In the genomic region with DNA sequence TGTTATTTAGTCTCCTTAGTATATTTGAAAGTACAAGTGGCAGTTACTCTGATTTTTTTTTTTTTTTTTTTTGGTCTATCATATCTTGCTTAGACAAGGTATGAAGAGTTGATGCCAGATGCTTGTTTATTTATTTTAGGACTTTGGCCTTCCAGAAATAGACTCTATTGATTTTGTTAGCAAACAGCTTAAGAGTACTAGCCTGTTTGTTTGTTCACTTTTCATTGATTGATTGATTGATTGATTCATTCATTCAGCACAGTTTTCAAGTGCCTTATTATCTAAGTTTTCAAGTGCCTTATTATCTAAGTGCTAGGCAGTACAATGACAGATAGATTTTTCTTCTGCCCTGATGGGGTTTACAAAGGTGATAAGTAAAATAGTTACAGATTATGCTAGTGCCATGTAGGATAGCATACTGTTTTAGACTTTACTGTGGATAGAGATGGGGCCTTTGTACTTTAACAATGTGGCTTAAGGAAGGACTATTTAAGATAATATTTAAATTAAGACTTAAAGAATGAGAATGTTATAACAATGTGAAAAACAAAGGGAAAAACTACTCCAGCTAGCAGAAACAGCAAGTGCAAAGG, we compare ENCODE assay signal across 1 cellular context.
TF ChIP-seq lines count a peak whose summit lies in the region.

No MANE protein-coding gene starts in this region.

TF ChIP-seq in HepG2, 621 proteins besides CTCF, POLR2A, EP300 and RAD21 (continued from another document):
- TF ChIP-seq ZNF432 (CRISPR knock-in tag; IDR thresholded peaks at IDR 0.05; ENCODE audit: borderline replicate concordance): no peak
- TF ChIP-seq POGZ (CRISPR knock-in tag; IDR thresholded peaks at IDR 0.05): peak; percentile 39; the same call in 1 of the 2 replicates
- no peak for TF ChIP-seq ZNF550 (CRISPR knock-in tag; IDR thresholded peaks at IDR 0.05; ENCODE audit: borderline replicate concordance)
- TF ChIP-seq, protein P1, sequence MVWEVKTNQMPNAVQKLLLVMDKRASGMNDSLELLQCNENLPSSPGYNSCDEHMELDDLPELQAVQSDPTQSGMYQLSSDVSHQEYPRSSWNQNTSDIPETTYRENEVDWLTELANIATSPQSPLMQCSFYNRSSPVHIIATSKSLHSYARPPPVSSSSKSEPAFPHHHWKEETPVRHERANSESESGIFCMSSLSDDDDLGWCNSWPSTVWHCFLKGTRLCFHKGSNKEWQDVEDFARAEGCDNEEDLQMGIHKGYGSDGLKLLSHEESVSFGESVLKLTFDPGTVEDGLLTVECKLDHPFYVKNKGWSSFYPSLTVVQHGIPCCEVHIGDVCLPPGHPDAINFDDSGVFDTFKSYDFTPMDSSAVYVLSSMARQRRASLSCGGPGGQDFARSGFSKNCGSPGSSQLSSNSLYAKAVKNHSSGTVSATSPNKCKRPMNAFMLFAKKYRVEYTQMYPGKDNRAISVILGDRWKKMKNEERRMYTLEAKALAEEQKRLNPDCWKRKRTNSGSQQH (CRISPR knock-in tag; IDR thresholded peaks at IDR 0.05; ENCODE audit: low read depth): peak; percentile 83; the same call in 1 of the 2 replicates
- peak; percentile 53; the same call in 1 of the 2 replicates for TF ChIP-seq FOXO1 (CRISPR knock-in tag; IDR thresholded peaks at IDR 0.05)
- TF ChIP-seq HNF4A (CRISPR knock-in tag; IDR thresholded peaks at IDR 0.05): peak; percentile 70
- TF ChIP-seq, protein P2, sequence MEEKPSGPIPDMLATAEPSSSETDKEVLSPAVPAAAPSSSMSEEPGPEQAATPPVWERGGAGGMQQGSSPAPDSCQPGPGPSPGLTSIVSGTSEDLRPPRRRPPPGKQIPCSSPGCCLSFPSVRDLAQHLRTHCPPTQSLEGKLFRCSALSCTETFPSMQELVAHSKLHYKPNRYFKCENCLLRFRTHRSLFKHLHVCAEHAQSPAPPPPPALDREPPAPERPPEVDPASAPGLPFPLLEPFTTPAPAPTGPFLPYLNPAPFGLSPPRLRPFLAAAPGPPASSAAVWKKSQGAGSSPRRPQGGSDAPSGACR (CRISPR knock-in tag; IDR thresholded peaks at IDR 0.05): no peak
- peak; percentile 62 for TF ChIP-seq RXRB (CRISPR knock-in tag; IDR thresholded peaks at IDR 0.05; ENCODE audit: borderline replicate concordance)
- TF ChIP-seq HOXD1 (CRISPR knock-in tag; IDR thresholded peaks at IDR 0.05): 0 out of 2 replicates have a peak, but pooled peaks have one; percentile 80
- TF ChIP-seq, protein P3, sequence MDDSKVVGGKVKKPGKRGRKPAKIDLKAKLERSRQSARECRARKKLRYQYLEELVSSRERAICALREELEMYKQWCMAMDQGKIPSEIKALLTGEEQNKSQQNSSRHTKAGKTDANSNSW (CRISPR knock-in tag; IDR thresholded peaks at IDR 0.05; ENCODE audit: borderline replicate concordance): no peak
- no peak for TF ChIP-seq NR2C2 (CRISPR knock-in tag; IDR thresholded peaks at IDR 0.05; ENCODE audit: borderline replicate concordance)
- TF ChIP-seq, protein P4, sequence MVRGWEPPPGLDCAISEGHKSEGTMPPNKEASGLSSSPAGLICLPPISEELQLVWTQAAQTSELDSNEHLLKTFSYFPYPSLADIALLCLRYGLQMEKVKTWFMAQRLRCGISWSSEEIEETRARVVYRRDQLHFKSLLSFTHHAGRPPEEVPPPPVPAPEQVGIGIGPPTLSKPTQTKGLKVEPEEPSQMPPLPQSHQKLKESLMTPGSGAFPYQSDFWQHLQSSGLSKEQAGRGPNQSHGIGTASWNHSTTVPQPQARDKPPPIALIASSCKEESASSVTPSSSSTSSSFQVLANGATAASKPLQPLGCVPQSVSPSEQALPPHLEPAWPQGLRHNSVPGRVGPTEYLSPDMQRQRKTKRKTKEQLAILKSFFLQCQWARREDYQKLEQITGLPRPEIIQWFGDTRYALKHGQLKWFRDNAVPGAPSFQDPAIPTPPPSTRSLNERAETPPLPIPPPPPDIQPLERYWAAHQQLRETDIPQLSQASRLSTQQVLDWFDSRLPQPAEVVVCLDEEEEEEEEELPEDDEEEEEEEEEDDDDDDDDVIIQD (CRISPR knock-in tag; IDR thresholded peaks at IDR 0.05; ENCODE audit: low read depth): peak; percentile 24; the same call in 1 of the 2 replicates
- TF ChIP-seq ARNT (IDR thresholded peaks at IDR 0.05): no peak
- TF ChIP-seq BCL6 (CRISPR knock-in tag; IDR thresholded peaks at IDR 0.05): peak; percentile 76
- TF ChIP-seq FOXK1 (CRISPR knock-in tag; IDR thresholded peaks at IDR 0.05; ENCODE audit: borderline replicate concordance, low read depth): peak; percentile 75; the same call in 1 of the 2 replicates
- TF ChIP-seq, protein P5, sequence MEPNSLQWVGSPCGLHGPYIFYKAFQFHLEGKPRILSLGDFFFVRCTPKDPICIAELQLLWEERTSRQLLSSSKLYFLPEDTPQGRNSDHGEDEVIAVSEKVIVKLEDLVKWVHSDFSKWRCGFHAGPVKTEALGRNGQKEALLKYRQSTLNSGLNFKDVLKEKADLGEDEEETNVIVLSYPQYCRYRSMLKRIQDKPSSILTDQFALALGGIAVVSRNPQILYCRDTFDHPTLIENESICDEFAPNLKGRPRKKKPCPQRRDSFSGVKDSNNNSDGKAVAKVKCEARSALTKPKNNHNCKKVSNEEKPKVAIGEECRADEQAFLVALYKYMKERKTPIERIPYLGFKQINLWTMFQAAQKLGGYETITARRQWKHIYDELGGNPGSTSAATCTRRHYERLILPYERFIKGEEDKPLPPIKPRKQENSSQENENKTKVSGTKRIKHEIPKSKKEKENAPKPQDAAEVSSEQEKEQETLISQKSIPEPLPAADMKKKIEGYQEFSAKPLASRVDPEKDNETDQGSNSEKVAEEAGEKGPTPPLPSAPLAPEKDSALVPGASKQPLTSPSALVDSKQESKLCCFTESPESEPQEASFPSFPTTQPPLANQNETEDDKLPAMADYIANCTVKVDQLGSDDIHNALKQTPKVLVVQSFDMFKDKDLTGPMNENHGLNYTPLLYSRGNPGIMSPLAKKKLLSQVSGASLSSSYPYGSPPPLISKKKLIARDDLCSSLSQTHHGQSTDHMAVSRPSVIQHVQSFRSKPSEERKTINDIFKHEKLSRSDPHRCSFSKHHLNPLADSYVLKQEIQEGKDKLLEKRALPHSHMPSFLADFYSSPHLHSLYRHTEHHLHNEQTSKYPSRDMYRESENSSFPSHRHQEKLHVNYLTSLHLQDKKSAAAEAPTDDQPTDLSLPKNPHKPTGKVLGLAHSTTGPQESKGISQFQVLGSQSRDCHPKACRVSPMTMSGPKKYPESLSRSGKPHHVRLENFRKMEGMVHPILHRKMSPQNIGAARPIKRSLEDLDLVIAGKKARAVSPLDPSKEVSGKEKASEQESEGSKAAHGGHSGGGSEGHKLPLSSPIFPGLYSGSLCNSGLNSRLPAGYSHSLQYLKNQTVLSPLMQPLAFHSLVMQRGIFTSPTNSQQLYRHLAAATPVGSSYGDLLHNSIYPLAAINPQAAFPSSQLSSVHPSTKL (CRISPR knock-in tag; IDR thresholded peaks at IDR 0.05): peak; percentile 84
- no peak for TF ChIP-seq TBP (CRISPR knock-in tag; IDR thresholded peaks at IDR 0.05)
- TF ChIP-seq, protein P6, sequence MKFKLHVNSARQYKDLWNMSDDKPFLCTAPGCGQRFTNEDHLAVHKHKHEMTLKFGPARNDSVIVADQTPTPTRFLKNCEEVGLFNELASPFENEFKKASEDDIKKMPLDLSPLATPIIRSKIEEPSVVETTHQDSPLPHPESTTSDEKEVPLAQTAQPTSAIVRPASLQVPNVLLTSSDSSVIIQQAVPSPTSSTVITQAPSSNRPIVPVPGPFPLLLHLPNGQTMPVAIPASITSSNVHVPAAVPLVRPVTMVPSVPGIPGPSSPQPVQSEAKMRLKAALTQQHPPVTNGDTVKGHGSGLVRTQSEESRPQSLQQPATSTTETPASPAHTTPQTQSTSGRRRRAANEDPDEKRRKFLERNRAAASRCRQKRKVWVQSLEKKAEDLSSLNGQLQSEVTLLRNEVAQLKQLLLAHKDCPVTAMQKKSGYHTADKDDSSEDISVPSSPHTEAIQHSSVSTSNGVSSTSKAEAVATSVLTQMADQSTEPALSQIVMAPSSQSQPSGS (CRISPR knock-in tag; IDR thresholded peaks at IDR 0.05): no peak
- TF ChIP-seq SKI (IDR thresholded peaks at IDR 0.05; ENCODE audit: partially characterized antibody): peak; percentile 40
- no peak for TF ChIP-seq CENPX (CRISPR knock-in tag; IDR thresholded peaks at IDR 0.05)
- no peak for TF ChIP-seq SOX13 (IDR thresholded peaks at IDR 0.05)
- peak in 1 of 2 experiments; percentile 78; a peak in 2 of 4 replicates for TF ChIP-seq SOX13 (CRISPR knock-in tag; conservative IDR thresholded peaks at IDR 0.05 in 1 of 2, IDR thresholded peaks at IDR 0.05 in 1 of 2)
- TF ChIP-seq, protein P7, sequence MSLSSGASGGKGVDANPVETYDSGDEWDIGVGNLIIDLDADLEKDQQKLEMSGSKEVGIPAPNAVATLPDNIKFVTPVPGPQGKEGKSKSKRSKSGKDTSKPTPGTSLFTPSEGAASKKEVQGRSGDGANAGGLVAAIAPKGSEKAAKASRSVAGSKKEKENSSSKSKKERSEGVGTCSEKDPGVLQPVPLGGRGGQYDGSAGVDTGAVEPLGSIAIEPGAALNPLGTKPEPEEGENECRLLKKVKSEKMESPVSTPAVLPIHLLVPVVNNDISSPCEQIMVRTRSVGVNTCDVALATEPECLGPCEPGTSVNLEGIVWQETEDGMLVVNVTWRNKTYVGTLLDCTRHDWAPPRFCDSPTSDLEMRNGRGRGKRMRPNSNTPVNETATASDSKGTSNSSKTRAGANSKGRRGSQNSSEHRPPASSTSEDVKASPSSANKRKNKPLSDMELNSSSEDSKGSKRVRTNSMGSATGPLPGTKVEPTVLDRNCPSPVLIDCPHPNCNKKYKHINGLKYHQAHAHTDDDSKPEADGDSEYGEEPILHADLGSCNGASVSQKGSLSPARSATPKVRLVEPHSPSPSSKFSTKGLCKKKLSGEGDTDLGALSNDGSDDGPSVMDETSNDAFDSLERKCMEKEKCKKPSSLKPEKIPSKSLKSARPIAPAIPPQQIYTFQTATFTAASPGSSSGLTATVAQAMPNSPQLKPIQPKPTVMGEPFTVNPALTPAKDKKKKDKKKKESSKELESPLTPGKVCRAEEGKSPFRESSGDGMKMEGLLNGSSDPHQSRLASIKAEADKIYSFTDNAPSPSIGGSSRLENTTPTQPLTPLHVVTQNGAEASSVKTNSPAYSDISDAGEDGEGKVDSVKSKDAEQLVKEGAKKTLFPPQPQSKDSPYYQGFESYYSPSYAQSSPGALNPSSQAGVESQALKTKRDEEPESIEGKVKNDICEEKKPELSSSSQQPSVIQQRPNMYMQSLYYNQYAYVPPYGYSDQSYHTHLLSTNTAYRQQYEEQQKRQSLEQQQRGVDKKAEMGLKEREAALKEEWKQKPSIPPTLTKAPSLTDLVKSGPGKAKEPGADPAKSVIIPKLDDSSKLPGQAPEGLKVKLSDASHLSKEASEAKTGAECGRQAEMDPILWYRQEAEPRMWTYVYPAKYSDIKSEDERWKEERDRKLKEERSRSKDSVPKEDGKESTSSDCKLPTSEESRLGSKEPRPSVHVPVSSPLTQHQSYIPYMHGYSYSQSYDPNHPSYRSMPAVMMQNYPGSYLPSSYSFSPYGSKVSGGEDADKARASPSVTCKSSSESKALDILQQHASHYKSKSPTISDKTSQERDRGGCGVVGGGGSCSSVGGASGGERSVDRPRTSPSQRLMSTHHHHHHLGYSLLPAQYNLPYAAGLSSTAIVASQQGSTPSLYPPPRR (CRISPR knock-in tag; IDR thresholded peaks at IDR 0.05; ENCODE audit: borderline replicate concordance): peak; percentile 84
- peak; percentile 63; the same call in 1 of the 2 replicates for TF ChIP-seq SMARCC2 (IDR thresholded peaks at IDR 0.05)
- TF ChIP-seq ZFP36 (IDR thresholded peaks at IDR 0.05; ENCODE audit: borderline replicate concordance, low read depth, low read length, partially characterized antibody): no peak
- no peak for TF ChIP-seq ZNF569 (CRISPR knock-in tag; IDR thresholded peaks at IDR 0.05; ENCODE audit: borderline replicate concordance)
- TF ChIP-seq ZNF24 (IDR thresholded peaks at IDR 0.05): peak; percentile 97
- no peak for TF ChIP-seq SALL2 (CRISPR knock-in tag; IDR thresholded peaks at IDR 0.05)
- 0 out of 2 replicates have a peak, but pooled peaks have one; percentile 27 for TF ChIP-seq MED1 (CRISPR knock-in tag; IDR thresholded peaks at IDR 0.05)
- TF ChIP-seq SMAD9 (CRISPR knock-in tag; IDR thresholded peaks at IDR 0.05): no peak
- no peak for TF ChIP-seq RBM39 (IDR thresholded peaks at IDR 0.05; ENCODE audit: low read depth, low read length, poor library complexity, severe bottlenecking)
- TF ChIP-seq TBL1XR1 (IDR thresholded peaks at IDR 0.05; ENCODE audit: borderline replicate concordance, low read length, partially characterized antibody): peak; percentile 69
